Comparison of ENCODE assay signal across 1 cellular context in the genomic region with DNA sequence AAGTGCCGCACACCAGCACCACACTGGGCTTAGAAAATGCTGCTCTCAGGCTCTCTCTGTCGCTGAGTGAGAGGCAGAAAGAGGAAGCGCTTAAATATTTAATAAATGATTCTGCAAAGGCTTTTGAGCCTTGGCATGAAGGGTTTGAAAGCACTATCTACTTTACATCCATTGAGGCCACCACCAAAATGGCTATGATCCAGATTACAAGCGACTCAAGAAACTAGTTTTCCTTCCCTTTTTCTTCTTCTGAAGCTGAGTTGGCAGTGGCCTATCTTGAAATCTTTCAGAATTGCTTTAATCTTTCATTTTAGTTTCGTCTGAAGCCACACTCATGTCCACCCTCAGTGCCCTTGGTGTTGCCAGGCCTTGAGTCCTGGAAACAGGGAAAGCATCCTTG.
A peak's percentile ranks its signal among the peaks of the same experiment; 100 is the strongest.
TF ChIP-seq lines count a peak whose summit lies in the region.

No MANE protein-coding gene starts in this region.

TF ChIP-seq in GM12878, 131 proteins besides CTCF, POLR2A, EP300 and RAD21 (continued from another document):
- TF ChIP-seq, protein P1, sequence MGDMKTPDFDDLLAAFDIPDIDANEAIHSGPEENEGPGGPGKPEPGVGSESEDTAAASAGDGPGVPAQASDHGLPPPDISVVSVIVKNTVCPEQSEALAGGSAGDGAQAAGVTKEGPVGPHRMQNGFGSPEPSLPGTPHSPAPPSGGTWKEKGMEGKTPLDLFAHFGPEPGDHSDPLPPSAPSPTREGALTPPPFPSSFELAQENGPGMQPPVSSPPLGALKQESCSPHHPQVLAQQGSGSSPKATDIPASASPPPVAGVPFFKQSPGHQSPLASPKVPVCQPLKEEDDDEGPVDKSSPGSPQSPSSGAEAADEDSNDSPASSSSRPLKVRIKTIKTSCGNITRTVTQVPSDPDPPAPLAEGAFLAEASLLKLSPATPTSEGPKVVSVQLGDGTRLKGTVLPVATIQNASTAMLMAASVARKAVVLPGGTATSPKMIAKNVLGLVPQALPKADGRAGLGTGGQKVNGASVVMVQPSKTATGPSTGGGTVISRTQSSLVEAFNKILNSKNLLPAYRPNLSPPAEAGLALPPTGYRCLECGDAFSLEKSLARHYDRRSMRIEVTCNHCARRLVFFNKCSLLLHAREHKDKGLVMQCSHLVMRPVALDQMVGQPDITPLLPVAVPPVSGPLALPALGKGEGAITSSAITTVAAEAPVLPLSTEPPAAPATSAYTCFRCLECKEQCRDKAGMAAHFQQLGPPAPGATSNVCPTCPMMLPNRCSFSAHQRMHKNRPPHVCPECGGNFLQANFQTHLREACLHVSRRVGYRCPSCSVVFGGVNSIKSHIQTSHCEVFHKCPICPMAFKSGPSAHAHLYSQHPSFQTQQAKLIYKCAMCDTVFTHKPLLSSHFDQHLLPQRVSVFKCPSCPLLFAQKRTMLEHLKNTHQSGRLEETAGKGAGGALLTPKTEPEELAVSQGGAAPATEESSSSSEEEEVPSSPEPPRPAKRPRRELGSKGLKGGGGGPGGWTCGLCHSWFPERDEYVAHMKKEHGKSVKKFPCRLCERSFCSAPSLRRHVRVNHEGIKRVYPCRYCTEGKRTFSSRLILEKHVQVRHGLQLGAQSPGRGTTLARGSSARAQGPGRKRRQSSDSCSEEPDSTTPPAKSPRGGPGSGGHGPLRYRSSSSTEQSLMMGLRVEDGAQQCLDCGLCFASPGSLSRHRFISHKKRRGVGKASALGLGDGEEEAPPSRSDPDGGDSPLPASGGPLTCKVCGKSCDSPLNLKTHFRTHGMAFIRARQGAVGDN (IDR thresholded peaks at IDR 0.05): 0 out of 2 replicates have a peak, but pooled peaks have one; percentile 37
- no peak for TF ChIP-seq SIN3A (IDR thresholded peaks at IDR 0.05; ENCODE audit: low read depth, low read length)
- TF ChIP-seq NFYA (IDR thresholded peaks at IDR 0.05; ENCODE audit: borderline replicate concordance, low read depth, low read length): no peak
- TF ChIP-seq, protein P2, sequence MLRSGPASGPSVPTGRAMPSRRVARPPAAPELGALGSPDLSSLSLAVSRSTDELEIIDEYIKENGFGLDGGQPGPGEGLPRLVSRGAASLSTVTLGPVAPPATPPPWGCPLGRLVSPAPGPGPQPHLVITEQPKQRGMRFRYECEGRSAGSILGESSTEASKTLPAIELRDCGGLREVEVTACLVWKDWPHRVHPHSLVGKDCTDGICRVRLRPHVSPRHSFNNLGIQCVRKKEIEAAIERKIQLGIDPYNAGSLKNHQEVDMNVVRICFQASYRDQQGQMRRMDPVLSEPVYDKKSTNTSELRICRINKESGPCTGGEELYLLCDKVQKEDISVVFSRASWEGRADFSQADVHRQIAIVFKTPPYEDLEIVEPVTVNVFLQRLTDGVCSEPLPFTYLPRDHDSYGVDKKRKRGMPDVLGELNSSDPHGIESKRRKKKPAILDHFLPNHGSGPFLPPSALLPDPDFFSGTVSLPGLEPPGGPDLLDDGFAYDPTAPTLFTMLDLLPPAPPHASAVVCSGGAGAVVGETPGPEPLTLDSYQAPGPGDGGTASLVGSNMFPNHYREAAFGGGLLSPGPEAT (IDR thresholded peaks at IDR 0.05; ENCODE audit: low read depth): 0 out of 2 replicates have a peak, but pooled peaks have one; percentile 38
- peak; percentile 52 for TF ChIP-seq IKZF1 (conservative IDR thresholded peaks at IDR 0.05)
- TF ChIP-seq TBL1XR1 (IDR thresholded peaks at IDR 0.05; ENCODE audit: low read depth, low read length): no peak
- TF ChIP-seq, protein P3, sequence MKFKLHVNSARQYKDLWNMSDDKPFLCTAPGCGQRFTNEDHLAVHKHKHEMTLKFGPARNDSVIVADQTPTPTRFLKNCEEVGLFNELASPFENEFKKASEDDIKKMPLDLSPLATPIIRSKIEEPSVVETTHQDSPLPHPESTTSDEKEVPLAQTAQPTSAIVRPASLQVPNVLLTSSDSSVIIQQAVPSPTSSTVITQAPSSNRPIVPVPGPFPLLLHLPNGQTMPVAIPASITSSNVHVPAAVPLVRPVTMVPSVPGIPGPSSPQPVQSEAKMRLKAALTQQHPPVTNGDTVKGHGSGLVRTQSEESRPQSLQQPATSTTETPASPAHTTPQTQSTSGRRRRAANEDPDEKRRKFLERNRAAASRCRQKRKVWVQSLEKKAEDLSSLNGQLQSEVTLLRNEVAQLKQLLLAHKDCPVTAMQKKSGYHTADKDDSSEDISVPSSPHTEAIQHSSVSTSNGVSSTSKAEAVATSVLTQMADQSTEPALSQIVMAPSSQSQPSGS (IDR thresholded peaks at IDR 0.05; ENCODE audit: low read length): no peak
- no peak for TF ChIP-seq SMARCA5 (IDR thresholded peaks at IDR 0.05)
- TF ChIP-seq CHD4 (IDR thresholded peaks at IDR 0.05): no peak
- TF ChIP-seq, protein P4, sequence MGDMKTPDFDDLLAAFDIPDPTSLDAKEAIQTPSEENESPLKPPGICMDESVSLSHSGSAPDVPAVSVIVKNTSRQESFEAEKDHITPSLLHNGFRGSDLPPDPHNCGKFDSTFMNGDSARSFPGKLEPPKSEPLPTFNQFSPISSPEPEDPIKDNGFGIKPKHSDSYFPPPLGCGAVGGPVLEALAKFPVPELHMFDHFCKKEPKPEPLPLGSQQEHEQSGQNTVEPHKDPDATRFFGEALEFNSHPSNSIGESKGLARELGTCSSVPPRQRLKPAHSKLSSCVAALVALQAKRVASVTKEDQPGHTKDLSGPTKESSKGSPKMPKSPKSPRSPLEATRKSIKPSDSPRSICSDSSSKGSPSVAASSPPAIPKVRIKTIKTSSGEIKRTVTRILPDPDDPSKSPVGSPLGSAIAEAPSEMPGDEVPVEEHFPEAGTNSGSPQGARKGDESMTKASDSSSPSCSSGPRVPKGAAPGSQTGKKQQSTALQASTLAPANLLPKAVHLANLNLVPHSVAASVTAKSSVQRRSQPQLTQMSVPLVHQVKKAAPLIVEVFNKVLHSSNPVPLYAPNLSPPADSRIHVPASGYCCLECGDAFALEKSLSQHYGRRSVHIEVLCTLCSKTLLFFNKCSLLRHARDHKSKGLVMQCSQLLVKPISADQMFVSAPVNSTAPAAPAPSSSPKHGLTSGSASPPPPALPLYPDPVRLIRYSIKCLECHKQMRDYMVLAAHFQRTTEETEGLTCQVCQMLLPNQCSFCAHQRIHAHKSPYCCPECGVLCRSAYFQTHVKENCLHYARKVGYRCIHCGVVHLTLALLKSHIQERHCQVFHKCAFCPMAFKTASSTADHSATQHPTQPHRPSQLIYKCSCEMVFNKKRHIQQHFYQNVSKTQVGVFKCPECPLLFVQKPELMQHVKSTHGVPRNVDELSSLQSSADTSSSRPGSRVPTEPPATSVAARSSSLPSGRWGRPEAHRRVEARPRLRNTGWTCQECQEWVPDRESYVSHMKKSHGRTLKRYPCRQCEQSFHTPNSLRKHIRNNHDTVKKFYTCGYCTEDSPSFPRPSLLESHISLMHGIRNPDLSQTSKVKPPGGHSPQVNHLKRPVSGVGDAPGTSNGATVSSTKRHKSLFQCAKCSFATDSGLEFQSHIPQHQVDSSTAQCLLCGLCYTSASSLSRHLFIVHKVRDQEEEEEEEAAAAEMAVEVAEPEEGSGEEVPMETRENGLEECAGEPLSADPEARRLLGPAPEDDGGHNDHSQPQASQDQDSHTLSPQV (IDR thresholded peaks at IDR 0.05): no peak
- TF ChIP-seq SP1 (IDR thresholded peaks at IDR 0.05; ENCODE audit: low read depth, low read length): no peak
- peak; percentile 26; the same call in 1 of the 2 replicates for TF ChIP-seq MTA2 (IDR thresholded peaks at IDR 0.05; ENCODE audit: low read depth)
- TF ChIP-seq, protein P5, sequence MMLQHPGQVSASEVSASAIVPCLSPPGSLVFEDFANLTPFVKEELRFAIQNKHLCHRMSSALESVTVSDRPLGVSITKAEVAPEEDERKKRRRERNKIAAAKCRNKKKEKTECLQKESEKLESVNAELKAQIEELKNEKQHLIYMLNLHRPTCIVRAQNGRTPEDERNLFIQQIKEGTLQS (IDR thresholded peaks at IDR 0.05; ENCODE audit: borderline replicate concordance, extremely low read depth, low read depth, low read length): no peak
- TF ChIP-seq EZH2 (IDR thresholded peaks at IDR 0.05; ENCODE audit: borderline replicate concordance, control insufficient read depth, low read depth, low read length): no peak
- no peak for TF ChIP-seq RFX5 (IDR thresholded peaks at IDR 0.05; ENCODE audit: low read depth, low read length)
- no peak for TF ChIP-seq CBX3 (IDR thresholded peaks at IDR 0.05; ENCODE audit: borderline replicate concordance, low read depth)
- TF ChIP-seq SPI1 (IDR thresholded peaks at IDR 0.05; ENCODE audit: borderline replicate concordance, insufficient read depth, low read depth, low read length): peak; percentile 89
- TF ChIP-seq GATAD2B (conservative IDR thresholded peaks at IDR 0.05; ENCODE audit: low read depth): no peak
- TF ChIP-seq YY1 (IDR thresholded peaks at IDR 0.05; ENCODE audit: low read depth, low read length): peak; percentile 48
